8 cellular contexts compared by ENCODE assay signal in genomic region chr5:143826909-143827514, GRCh38. TPM values are rescaled to one million over a fixed set of nuclear protein-coding genes. Genes with fewer than 3 reads are reported as not detected.
DNase-seq lines count a peak whose midpoint lies in the region; ATAC-seq and TF ChIP-seq lines count a peak whose summit lies in the region.

No MANE protein-coding gene starts in this region.

- H3K9me3 ChIP-seq in neuronal stem cell (replicated peaks in 1 of 2; ENCODE audit: control insufficient read depth in 2 of 2, insufficient read depth in 1 of 2, low read depth in 1 of 2, low read length in 2 of 2) = no peaks in the 10 kb centered on the region

- H3K36me3 ChIP-seq in kidney epithelial cell (ENCODE audit: control insufficient read depth, insufficient read depth, low read length) (no peaks in the 10 kb centered on the region), neuronal stem cell (replicated peaks in 1 of 2; ENCODE audit: control insufficient read depth in 2 of 2, insufficient read depth in 2 of 2, low read length in 2 of 2) (no peaks in the 10 kb centered on the region)

- H2BK120ac ChIP-seq in neuronal stem cell (ENCODE audit: low read depth, low read length) = no peak overlapping the region

- H4K8ac ChIP-seq in neuronal stem cell (ENCODE audit: low read depth, low read length) = no peak overlapping the region

- H3K27me3 ChIP-seq in kidney epithelial cell (ENCODE audit: control insufficient read depth, insufficient read depth, low read length) (no peaks in the 10 kb centered on the region), neuronal stem cell (ENCODE audit: control insufficient read depth in 3 of 3, insufficient read depth in 3 of 3, low read depth in 1 of 3, low read length in 3 of 3) (no peaks in the 10 kb centered on the region)

- no peak overlapping the region for H3K9ac ChIP-seq in neuronal stem cell (ENCODE audit: low read depth, low read length, poor library complexity)

- no CpG with 5 or more reads among the region's 3 CpGs for WGBS in neuronal stem cell (ENCODE audit: extremely low coverage in 2 of 2, insufficient read length in 2 of 2, insufficient replicate concordance in 1 of 2), 2 donors

- no peak overlapping the region for H4K91ac ChIP-seq in neuronal stem cell (ENCODE audit: low read depth, low read length, poor library complexity)

- no peak overlapping the region for H3K27ac ChIP-seq in neuronal stem cell (replicated peaks; ENCODE audit: low read length)

- H2AFZ ChIP-seq in neuronal stem cell (ENCODE audit: low read length) = no peak overlapping the region

- no peak overlapping the region for H3K4me3 ChIP-seq in kidney epithelial cell (ENCODE audit: low read depth, low read length)
- no peak overlapping the region for H3K4me3 ChIP-seq in neuronal stem cell (ENCODE audit: low read length in 2 of 2)

- no peak overlapping the region for H3K4me2 ChIP-seq in neuronal stem cell (ENCODE audit: insufficient read depth, low read length, poor library complexity, severe bottlenecking)

- H2BK12ac ChIP-seq in neuronal stem cell (ENCODE audit: low read length) = no peak overlapping the region

- no peak for TF ChIP-seq CTCF in kidney epithelial cell (IDR thresholded peaks at IDR 0.05; ENCODE audit: insufficient read depth, low read length, poor library complexity, severe bottlenecking)

- DNase-seq in activated naive CD4-positive, alpha-beta T cell treated with Interleukin-2 at 50 U/mL for 16 hours = peak; percentile 47
- DNase-seq in activated naive CD4-positive, alpha-beta T cell treated with anti-CD3 and anti-CD28 coated beads, Interleukin-2, amount 50 U/mL, for 16 hours = no peak
- DNase-seq in NCI-H345 (lab: John Stamatoyannopoulos, UW) = peak; percentile 78
- peak; percentile 10 for DNase-seq in kidney epithelial cell (ENCODE audit: low read depth)
- DNase-seq in COLO829 (ENCODE audit: low spot score) = no peak
- DNase-seq in neuronal stem cell (ENCODE audit: low spot score) = no peak
- no peak for DNase-seq in Right ventricle myocardium superior

- H3K79me1 ChIP-seq in neuronal stem cell (ENCODE audit: low read depth, low read length) = no peaks in the 10 kb centered on the region

- no peak overlapping the region for H3K4ac ChIP-seq in neuronal stem cell (ENCODE audit: low read length)

- no peak overlapping the region for H2BK5ac ChIP-seq in neuronal stem cell (ENCODE audit: low read length)

- ATAC-seq in HG02970 (IDR thresholded peaks at IDR 0.05; ENCODE audit: low FRiP score, unreplicated experiment) (peak; percentile 71), Right ventricle myocardium superior (ENCODE audit: poor library complexity) (no peak)

- no peak overlapping the region for H2BK15ac ChIP-seq in neuronal stem cell (ENCODE audit: low read length)

- no peaks in the 10 kb centered on the region for H3K4me1 ChIP-seq in neuronal stem cell (ENCODE audit: control insufficient read depth in 2 of 2, insufficient read depth in 1 of 2, low read depth in 1 of 2, low read length in 2 of 2)

- H3K14ac ChIP-seq in neuronal stem cell (ENCODE audit: low read length) = no peak overlapping the region

- no peak overlapping the region for H2AK5ac ChIP-seq in neuronal stem cell (ENCODE audit: low read depth, low read length)

- H3K18ac ChIP-seq in neuronal stem cell (ENCODE audit: low read length) = no peak overlapping the region

- intact Hi-C loops in Right ventricle myocardium superior (cut with DNase I) = loop anchor here (5.0 to 10.0 kb wide), 2 partner anchors 425 to 902 kb away; partner anchors contain the start of gene NR3C1

- H3K23ac ChIP-seq in neuronal stem cell (ENCODE audit: low read depth, low read length, poor library complexity) = no peak overlapping the region

RNA-seq across cellular contexts. Expression of gene HMHB1, which starts 15.1 kb away (rescaled TPM):
- not detected in 2 replicates for total RNA-seq in kidney epithelial cell
- polyA plus RNA-seq in neuronal stem cell (2013, experiment 1 of 2) = not detected
- not detected for polyA plus RNA-seq in neuronal stem cell (2013, experiment 2 of 2)
- not detected for total RNA-seq in Right ventricle myocardium superior

Comparison
In these comparisons a context has a peak if more than half of its experiments do, and no peak if none do; other contexts are left out.
1. DNase-seq: peak in activated naive CD4-positive, alpha-beta T cell treated with Interleukin-2 at 50 U/mL for 16 hours (single experiment), NCI-H345 (single experiment) and kidney epithelial cell (single experiment); none in activated naive CD4-positive, alpha-beta T cell treated with anti-CD3 and anti-CD28 coated beads, Interleukin-2, amount 50 U/mL, for 16 hours (single experiment), COLO829 (single experiment), neuronal stem cell (single experiment) and Right ventricle myocardium superior (single experiment).